In the genomic region with DNA sequence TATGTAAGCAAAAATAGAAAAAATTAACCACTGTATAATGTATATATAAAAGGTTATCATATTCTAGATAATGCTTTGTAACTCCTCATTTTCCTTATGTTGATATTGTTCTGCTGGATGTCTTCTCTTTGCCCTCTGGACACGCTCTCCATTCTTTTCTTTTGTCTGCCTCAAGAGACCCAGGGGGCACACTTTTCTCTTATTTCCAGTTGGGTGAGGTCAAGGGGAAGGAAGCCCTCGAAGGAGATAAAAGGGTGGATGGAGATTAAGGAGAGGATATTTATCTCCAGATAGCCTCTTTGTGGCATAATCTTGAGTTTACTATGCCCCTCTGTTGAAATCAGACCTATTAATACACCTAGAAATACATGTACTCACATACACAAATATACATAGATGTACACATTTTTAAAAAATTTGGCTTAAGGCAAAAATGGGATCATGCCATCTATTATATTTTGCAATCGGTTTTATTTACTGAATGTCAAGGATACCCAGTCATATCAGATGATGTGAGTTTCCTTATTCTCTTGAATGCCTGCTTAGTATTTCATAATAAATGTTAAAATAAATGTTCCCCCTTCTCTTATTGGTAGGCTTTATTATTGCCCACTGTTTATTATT, we compare ENCODE assay signal across 18 cellular contexts.
"Had no signal": no experiment of that assay in that cellular context is flagged by ENCODE, and none has a peak within 500 bp of the region (broad histone marks: within the 10 kb centered on the region; RNA-seq: fewer than 3 reads in every experiment).

No MANE protein-coding gene starts in this region.

- H3K27me3 ChIP-seq: foreskin keratinocyte, right lobe of liver, tibial artery had no signal

- H3K27ac ChIP-seq: foreskin keratinocyte, right lobe of liver had no signal

- H3K4me3 ChIP-seq: right lobe of liver, skin epidermis, tibial artery had no signal

- H3K4me3 Mint-ChIP-seq: activated CD4-positive, alpha-beta T cell treated with anti-CD3 and anti-CD28 coated beads for 36 hours; activated naive CD8-positive, alpha-beta T cell treated with anti-CD3 and anti-CD28 coated beads for 36 hours; dendritic cell treated with granulocyte-macrophage colony-stimulating factor and Interleukin-4, amounts not matched to agents 40 ng/mL and 50 ng/mL, for 4 days; nephron; stimulated activated effector memory CD8-positive, alpha-beta T cell treated with anti-CD3 and anti-CD28 coated beads, Interleukin-12 subunit alpha, Interleukin-12 subunit beta, amount 100 ng/mL, for 72 hours; stimulated activated naive CD8-positive, alpha-beta T cell treated with anti-CD3 and anti-CD28 coated beads, Interleukin-15, amount 100 ng/mL, for 72 hours had no signal

- ATAC-seq: activated CD4-positive, alpha-beta T cell treated with anti-CD3 and anti-CD28 coated beads for 36 hours; foreskin keratinocyte; stimulated activated effector memory CD8-positive, alpha-beta T cell treated with anti-CD3 and anti-CD28 coated beads, Interleukin-12 subunit alpha, Interleukin-12 subunit beta, amount 100 ng/mL, for 72 hours; stimulated activated naive CD8-positive, alpha-beta T cell treated with anti-CD3 and anti-CD28 coated beads, Interleukin-15, amount 100 ng/mL, for 72 hours had no signal

- H3K36me3 Mint-ChIP-seq: stimulated activated effector memory CD8-positive, alpha-beta T cell treated with anti-CD3 and anti-CD28 coated beads, Interleukin-12 subunit alpha, Interleukin-12 subunit beta, amount 100 ng/mL, for 72 hours had no signal

- H3K27ac Mint-ChIP-seq: activated CD4-positive, alpha-beta T cell treated with anti-CD3 and anti-CD28 coated beads for 36 hours; activated naive CD8-positive, alpha-beta T cell treated with anti-CD3 and anti-CD28 coated beads for 36 hours; dendritic cell treated with granulocyte-macrophage colony-stimulating factor and Interleukin-4, amounts not matched to agents 40 ng/mL and 50 ng/mL, for 4 days; stimulated activated effector memory CD8-positive, alpha-beta T cell treated with anti-CD3 and anti-CD28 coated beads, Interleukin-12 subunit alpha, Interleukin-12 subunit beta, amount 100 ng/mL, for 72 hours had no signal

- DNase-seq: activated CD4-positive, alpha-beta T cell treated with anti-CD3 and anti-CD28 coated beads for 36 hours; activated CD4-positive, alpha-beta T cell treated with anti-CD3 and anti-CD28 coated beads, Interleukin-2, amount 50 U/mL, for 48 hours; activated naive CD4-positive, alpha-beta T cell treated with Interleukin-2 at 50 U/mL for 16 hours; activated naive CD8-positive, alpha-beta T cell treated with anti-CD3 and anti-CD28 coated beads for 36 hours; activated T-cell treated with anti-CD3 and anti-CD28 coated beads, Interleukin-2, amount 50 U/mL, for 48 hours; amniotic stem cell; effector CD4-positive, alpha-beta T cell; foreskin keratinocyte; hippocampal formation; posterior cingulate gyrus; right lobe of liver; stimulated activated CD4-positive, alpha-beta T cell treated with anti-CD3 and anti-CD28 coated beads, Interleukin-2, amount 100 ng/mL, for 24 hours; stimulated activated naive CD8-positive, alpha-beta T cell treated with anti-CD3 and anti-CD28 coated beads, Interleukin-15, amount 100 ng/mL, for 72 hours; tibial artery had no signal

- H3K36me3 ChIP-seq: right lobe of liver, tibial artery had no signal

- H3K4me1 ChIP-seq: foreskin keratinocyte, right lobe of liver had no signal

- H3K27me3 Mint-ChIP-seq: activated CD4-positive, alpha-beta T cell treated with anti-CD3 and anti-CD28 coated beads for 36 hours; activated naive CD8-positive, alpha-beta T cell treated with anti-CD3 and anti-CD28 coated beads for 36 hours; dendritic cell treated with granulocyte-macrophage colony-stimulating factor and Interleukin-4, amounts not matched to agents 40 ng/mL and 50 ng/mL, for 4 days; stimulated activated naive CD8-positive, alpha-beta T cell treated with anti-CD3 and anti-CD28 coated beads, Interleukin-15, amount 100 ng/mL, for 72 hours had no signal
